Comparison of ENCODE assay signal across 14 cellular contexts in the genomic region with DNA sequence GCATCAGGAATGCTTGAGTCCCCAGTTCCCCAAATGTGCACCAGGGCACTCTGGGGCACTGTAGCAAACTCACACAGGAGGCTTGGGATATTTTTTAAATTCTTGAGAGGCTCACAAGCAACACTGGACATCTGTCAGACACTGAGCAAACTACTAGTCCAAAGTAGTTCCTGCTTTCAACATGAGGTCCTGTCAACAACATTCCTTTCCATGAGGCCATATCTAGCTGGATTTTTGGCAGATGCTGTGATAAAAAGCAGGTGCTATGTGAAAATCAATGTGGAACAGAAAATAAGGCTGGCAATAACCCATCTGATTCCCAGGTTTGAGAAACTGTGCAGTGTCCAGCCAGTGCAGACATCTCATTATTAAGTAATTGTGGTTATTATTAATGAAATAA. TPM values are rescaled to one million over a fixed set of nuclear protein-coding genes. Genes with fewer than 3 reads are reported as not detected.
DNase-seq lines count a peak whose midpoint lies in the region; ATAC-seq, FAIRE-seq and TF ChIP-seq lines count a peak whose summit lies in the region.
"Had no signal": no experiment of that assay in that cellular context is flagged by ENCODE, and none has a peak within 500 bp of the region (broad histone marks: within the 10 kb centered on the region; RNA-seq: fewer than 3 reads in every experiment).

No MANE protein-coding gene starts in this region.

- H3K4me3 Mint-ChIP-seq in immature natural killer cell: no peak overlapping the region
- H3K4me3 Mint-ChIP-seq: activated CD4-positive, alpha-beta T cell treated with anti-CD3 and anti-CD28 coated beads for 36 hours; natural killer cell treated with Interleukin-12 subunit alpha and Interleukin-12 subunit beta and Interleukin-15 and Interleukin-18, amount 100 ng/mL, for 72 hours; stimulated activated naive B cell treated with anti-CD40 and anti-IgM and Interleukin-4, amounts not matched to agents 10 μg/mL and 1 μg/mL and 100 μg/mL, for 72 hours had no signal

- DNase-seq in Right ventricle myocardium inferior (ENCODE audit: missing footprints) (no peak), cardiac septum (ENCODE audit: low spot score) (no peak), fibroblast of mammary gland (ENCODE audit: low read depth) (peak; percentile 81), lung (ENCODE audit: low spot score) (no peak), posterior cingulate gyrus (no peak), immature natural killer cell (no peak), D721Med (ENCODE audit: insufficient read length, low spot score) (no peak)
- DNase-seq: activated CD4-positive, alpha-beta T cell treated with anti-CD3 and anti-CD28 coated beads for 36 hours; activated naive CD4-positive, alpha-beta T cell; NCI-H1417; NCI-H774; stimulated activated naive B cell treated with anti-CD40 and anti-IgM and Interleukin-4, amounts not matched to agents 10 μg/mL and 1 μg/mL and 100 μg/mL, for 72 hours had no signal

- H3K9me3 Mint-ChIP-seq in immature natural killer cell: peaks cover 0 to 6% (median 1%) of the 10 kb centered on the region in 6 donors

- no peak for FAIRE-seq in D721Med (lab: Jason Lieb, UNC)

- TF ChIP-seq CTCF in fibroblast of mammary gland (conservative IDR thresholded peaks at IDR 0.05; ENCODE audit: control insufficient read depth, insufficient read depth, low read depth, low read length) (no peak), lung (IDR thresholded peaks at IDR 0.05; ENCODE audit: control extremely low read depth, extremely low read depth) (no peak), D721Med (IDR thresholded peaks at IDR 0.05; ENCODE audit: insufficient read depth, missing control alignments) (no peak)

- no peaks in the 10 kb centered on the region for H3K27me3 ChIP-seq in lung (ENCODE audit: control insufficient read depth, insufficient read depth)

- peaks cover 0 to 1% of the 10 kb centered on the region in 2 donors for H3K36me3 ChIP-seq in lung (ENCODE audit: control insufficient read depth in 2 of 2, insufficient read depth in 2 of 2, low read length in 2 of 2)

- H3K9me3 ChIP-seq in lung (ENCODE audit: control insufficient read depth in 2 of 2, insufficient read depth in 1 of 2, low read length in 1 of 2): no peaks in the 10 kb centered on the region

- H3K4me3 ChIP-seq in fibroblast of mammary gland (ENCODE audit: control insufficient read depth, low read depth, low read length) (no peak overlapping the region), lung (no peak overlapping the region)

- no peaks in the 10 kb centered on the region for H3K4me1 Mint-ChIP-seq in immature natural killer cell
- H3K4me1 Mint-ChIP-seq: activated CD4-positive, alpha-beta T cell treated with anti-CD3 and anti-CD28 coated beads for 36 hours; stimulated activated naive B cell treated with anti-CD40 and anti-IgM and Interleukin-4, amounts not matched to agents 10 μg/mL and 1 μg/mL and 100 μg/mL, for 72 hours had no signal

- H3K4me1 ChIP-seq in lung (ENCODE audit: control insufficient read depth in 2 of 2, insufficient read depth in 2 of 2, low read length in 2 of 2): peaks cover 14 to 16% of the 10 kb centered on the region in 2 donors

- H3K27ac ChIP-seq in lung (ENCODE audit: low read depth in 1 of 2, low read length in 1 of 2): peak overlapping the region in 1 of 2 donors; percentile 63

- intact Hi-C loops in Right ventricle myocardium inferior (cut with DNase I) (no loop called here), cardiac septum (cut with DNase I) (loop anchor here (10.0 kb wide), 2 partner anchors 250 to 490 kb away; no protein-coding TSS in a partner anchor), posterior cingulate gyrus (cut with DNase I) (no loop called here)

- H3K27me3 Mint-ChIP-seq in immature natural killer cell (ENCODE audit: low read depth in 3 of 3): peaks cover 1 to 3% (median 2%) of the 10 kb centered on the region in 3 donors

- ATAC-seq in Right ventricle myocardium inferior (peak; percentile 66), lung (ENCODE audit: insufficient read depth, low FRiP score) (peak; percentile 63), HG02588 (IDR thresholded peaks at IDR 0.05; ENCODE audit: unreplicated experiment) (no peak)
- ATAC-seq: activated CD4-positive, alpha-beta T cell treated with anti-CD3 and anti-CD28 coated beads for 36 hours; natural killer cell treated with Interleukin-12 subunit alpha and Interleukin-12 subunit beta and Interleukin-15 and Interleukin-18, amount 100 ng/mL, for 72 hours; stimulated activated naive B cell treated with anti-CD40 and anti-IgM and Interleukin-4, amounts not matched to agents 10 μg/mL and 1 μg/mL and 100 μg/mL, for 72 hours had no signal

- H3K36me3 Mint-ChIP-seq in immature natural killer cell: no peaks in the 10 kb centered on the region
- H3K36me3 Mint-ChIP-seq: natural killer cell treated with Interleukin-12 subunit alpha and Interleukin-12 subunit beta and Interleukin-15 and Interleukin-18, amount 100 ng/mL, for 72 hours had no signal

- no peak overlapping the region for H3K27ac Mint-ChIP-seq in immature natural killer cell
- H3K27ac Mint-ChIP-seq: activated CD4-positive, alpha-beta T cell treated with anti-CD3 and anti-CD28 coated beads for 36 hours; natural killer cell treated with Interleukin-12 subunit alpha and Interleukin-12 subunit beta and Interleukin-15 and Interleukin-18, amount 100 ng/mL, for 72 hours; stimulated activated naive B cell treated with anti-CD40 and anti-IgM and Interleukin-4, amounts not matched to agents 10 μg/mL and 1 μg/mL and 100 μg/mL, for 72 hours had no signal

RNA-seq across cellular contexts. Expression of gene STARD13, which starts 50.5 kb away (rescaled TPM):
- total RNA-seq in Right ventricle myocardium inferior: 36.4 TPM
- 26.9 TPM for total RNA-seq in cardiac septum
- 10 to 100 TPM; 49.5 to 91.6 TPM for total RNA-seq in lung
- polyA plus RNA-seq in lung: 1 to 10 TPM; 7.9 to 9.8 TPM
- not detected for polyA plus RNA-seq in immature natural killer cell
